In genomic region chr14:73059326-73059725, GRCh38 we compare ENCODE assay signal across 8 cellular contexts. TPM values are rescaled to one million over a fixed set of nuclear protein-coding genes. Genes with fewer than 3 reads are reported as not detected.
DNase-seq lines count a peak whose midpoint lies in the region; ATAC-seq and TF ChIP-seq lines count a peak whose summit lies in the region.

No MANE protein-coding gene starts in this region.

- CTCF ChIA-PET in T-cell (lab: Charles Lee): interaction anchor here (0.8 to 1.5 kb wide), 2 partner anchors 32 to 34 kb away, joined by 6 to 7 read pairs; partner anchors contain the start of gene ZFYVE1 (in 1 of the 2)

- H3K4me1 ChIP-seq in heart right ventricle (peaks cover 5 to 57% (median 47%) of the 10 kb centered on the region in 9 donors), adrenal gland (replicated peaks in 1 of 2) (peaks cover 8 to 17% of the 10 kb centered on the region in 2 donors)

- peaks cover 0 to 26% (median 0%) of the 10 kb centered on the region in 9 donors for H3K36me3 ChIP-seq in heart right ventricle
- H3K36me3 ChIP-seq in adrenal gland (replicated peaks in 1 of 2): no peaks in the 10 kb centered on the region

- ATAC-seq in heart right ventricle (no peak), left ventricle myocardium superior (no peak), HG03280 (IDR thresholded peaks at IDR 0.05; ENCODE audit: unreplicated experiment) (no peak), T-cell (replicated peaks in 1 of 4) (no peak)
- ATAC-seq in stimulated activated effector memory CD8-positive, alpha-beta T cell treated with anti-CD3 and anti-CD28 coated beads, Interleukin-12 subunit alpha, Interleukin-12 subunit beta, amount 100 ng/mL, for 72 hours: no peak

- H3K27me3 ChIP-seq in heart right ventricle: no peaks in the 10 kb centered on the region
- H3K27me3 ChIP-seq in adrenal gland: no peaks in the 10 kb centered on the region

- H3K9me3 Mint-ChIP-seq in stimulated activated effector memory CD8-positive, alpha-beta T cell treated with anti-CD3 and anti-CD28 coated beads, Interleukin-12 subunit alpha, Interleukin-12 subunit beta, amount 100 ng/mL, for 72 hours: no peaks in the 10 kb centered on the region
- H3K9me3 Mint-ChIP-seq in T-cell (no peaks in the 10 kb centered on the region), osteocyte (ENCODE audit: unreplicated experiment) (no peaks in the 10 kb centered on the region)

- DNase-seq in heart right ventricle: no peak
- DNase-seq in left ventricle myocardium superior: no peak
- DNase-seq in adrenal gland: peak in 2 of 7 donors; percentile 18 to 32
- DNase-seq in kidney glomerular epithelial cell (lab: John Stamatoyannopoulos, UW): peak; percentile 40
- DNase-seq in stimulated activated effector memory CD8-positive, alpha-beta T cell treated with anti-CD3 and anti-CD28 coated beads, Interleukin-12 subunit alpha, Interleukin-12 subunit beta, amount 100 ng/mL, for 72 hours (ENCODE audit: low spot score in 2 of 2): no peak
- DNase-seq in T-cell: no peak
- DNase-seq in osteocyte (ENCODE audit: extremely low spot score, unreplicated experiment): no peak

- POLR2A ChIA-PET in T-cell (lab: Charles Lee): interaction anchor here (0.6 to 2.1 kb wide), 8 partner anchors 18 to 701 kb away, joined by 3 to 15 read pairs (median 3); partner anchors contain the start of genes PSEN1 (in 1 of the 2) and ZFYVE1 (in 1 of the 2)

- no peak for TF ChIP-seq CTCF in heart right ventricle (IDR thresholded peaks at IDR 0.05)
- TF ChIP-seq CTCF in adrenal gland (IDR thresholded peaks at IDR 0.05): no peak
- no peak for TF ChIP-seq CTCF in osteocyte (IDR thresholded peaks at IDR 0.05)

- TF ChIP-seq POLR2A in adrenal gland (IDR thresholded peaks at IDR 0.05): no peak

- H3K4me1 Mint-ChIP-seq in stimulated activated effector memory CD8-positive, alpha-beta T cell treated with anti-CD3 and anti-CD28 coated beads, Interleukin-12 subunit alpha, Interleukin-12 subunit beta, amount 100 ng/mL, for 72 hours: peaks cover 27% of the 10 kb centered on the region
- H3K4me1 Mint-ChIP-seq in T-cell (peaks cover 44 to 57% (median 51%) of the 10 kb centered on the region in 3 donors), osteocyte (ENCODE audit: unreplicated experiment) (peaks cover 28% of the 10 kb centered on the region)

- no peak overlapping the region for H3K4me3 Mint-ChIP-seq in stimulated activated effector memory CD8-positive, alpha-beta T cell treated with anti-CD3 and anti-CD28 coated beads, Interleukin-12 subunit alpha, Interleukin-12 subunit beta, amount 100 ng/mL, for 72 hours
- H3K4me3 Mint-ChIP-seq in T-cell: no peak overlapping the region
- H3K4me3 Mint-ChIP-seq in osteocyte (ENCODE audit: unreplicated experiment): no peak overlapping the region

- no peaks in the 10 kb centered on the region for H3K9me3 ChIP-seq in heart right ventricle
- H3K9me3 ChIP-seq in adrenal gland (replicated peaks in 1 of 3): no peaks in the 10 kb centered on the region

- H3K27me3 Mint-ChIP-seq in T-cell (no peaks in the 10 kb centered on the region), osteocyte (ENCODE audit: unreplicated experiment) (no peaks in the 10 kb centered on the region)

- 1% methylated on average over 9 of the region's 9 CpGs for WGBS in heart right ventricle, 2 donors
- WGBS in adrenal gland, 4 donors: 0% methylated on average over 9 of the region's 9 CpGs

- intact Hi-C loops in heart right ventricle (cut with DNase I): loop anchor here in 2 of 10 donors (2.0 kb wide), 1 partner anchor 33 kb away; the partner anchor contains the start of gene ZFYVE1 (in 2 of the 2)
- intact Hi-C loops in left ventricle myocardium superior (cut with micrococcal nuclease): no loop called here
- intact Hi-C loops in adrenal gland (cut with DNase I): no loop called here

- no peak overlapping the region for H3K27ac Mint-ChIP-seq in stimulated activated effector memory CD8-positive, alpha-beta T cell treated with anti-CD3 and anti-CD28 coated beads, Interleukin-12 subunit alpha, Interleukin-12 subunit beta, amount 100 ng/mL, for 72 hours
- H3K27ac Mint-ChIP-seq in T-cell (no peak overlapping the region), osteocyte (ENCODE audit: unreplicated experiment) (no peak overlapping the region)

- H3K4me3 ChIP-seq in heart right ventricle: peak overlapping the region; percentile 67 to 91 (median 80)
- peak overlapping the region in 3 of 4 donors; percentile 57 to 91 (median 72) for H3K4me3 ChIP-seq in adrenal gland

- peaks cover 48% of the 10 kb centered on the region for H3K36me3 Mint-ChIP-seq in stimulated activated effector memory CD8-positive, alpha-beta T cell treated with anti-CD3 and anti-CD28 coated beads, Interleukin-12 subunit alpha, Interleukin-12 subunit beta, amount 100 ng/mL, for 72 hours
- H3K36me3 Mint-ChIP-seq in T-cell (peaks cover 23% of the 10 kb centered on the region), osteocyte (ENCODE audit: unreplicated experiment) (peaks cover 4% of the 10 kb centered on the region)

- H3K27ac ChIP-seq in heart right ventricle: peak overlapping the region in 9 of 10 donors; percentile 85 to 95 (median 92)
- peak overlapping the region; percentile 90 to 98 (median 95) for H3K27ac ChIP-seq in adrenal gland

RNA-seq across cellular contexts. Expression of gene RBM25, which starts 1.0 kb away (rescaled TPM):
- 10 to 100 TPM; 35.1 to 43.3 (median 39.9) TPM for total RNA-seq in heart right ventricle
- polyA plus RNA-seq in heart right ventricle: 10 to 100 TPM; 13.5 to 51.4 TPM
- 35.9 TPM for total RNA-seq in left ventricle myocardium superior
- total RNA-seq in adrenal gland: 10 to 100 TPM; 14.7 to 57.7 (median 44.9) TPM
- 10 to 100 TPM; 56.5 to 95.4 (median 66.7) TPM for polyA plus RNA-seq in adrenal gland
- total RNA-seq in T-cell: 100 to 1,000 TPM; 103 to 163 (median 122) TPM
- 58.6 and 62.7 TPM in 2 replicates for total RNA-seq in osteocyte

RNA-seq across cellular contexts. Expression of gene ZFYVE1, which starts 32.4 kb away (rescaled TPM):
- 10 to 100 TPM; 10.8 to 19.5 (median 14.5) TPM for total RNA-seq in heart right ventricle
- polyA plus RNA-seq in heart right ventricle: 1 to 10 TPM; 4.9 to 5.2 TPM
- total RNA-seq in left ventricle myocardium superior: 15.7 TPM
- total RNA-seq in adrenal gland: 10 to 100 TPM; 18.8 to 41.3 (median 33.3) TPM
- polyA plus RNA-seq in adrenal gland: 10 to 100 TPM in 1 of 3 donors, 1 to 10 TPM in 2; 8.2 to 21.6 (median 9.4) TPM
- total RNA-seq in T-cell: 10 to 100 TPM; 15.5 to 20.9 (median 19.4) TPM
- 38.1 and 41.5 TPM in 2 replicates for total RNA-seq in osteocyte
